2 cellular contexts compared by ENCODE assay signal in the genomic region with DNA sequence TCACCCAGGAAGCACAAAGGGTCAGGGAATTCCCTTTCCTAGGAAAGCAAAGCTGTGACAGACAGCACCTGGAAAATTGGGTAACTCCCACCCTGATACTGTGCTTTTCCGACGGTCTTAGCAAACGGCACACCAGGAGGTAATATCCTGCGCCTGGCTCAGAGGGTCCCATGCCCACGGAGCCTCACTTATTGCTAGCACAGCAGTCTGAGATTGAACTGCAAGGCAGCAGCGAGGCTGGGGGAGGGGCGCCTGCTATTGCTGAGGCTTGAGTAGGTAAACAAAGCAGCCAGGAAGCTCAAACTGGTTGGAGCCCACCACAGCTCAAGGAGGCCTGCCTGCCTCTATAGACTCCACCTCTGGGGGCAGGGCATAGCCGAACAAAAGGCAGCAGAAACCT. TPM values are rescaled to one million over a fixed set of nuclear protein-coding genes. Genes with fewer than 3 reads are reported as not detected.
"Had no signal": no experiment of that assay in that cellular context is flagged by ENCODE, and none has a peak within 500 bp of the region (broad histone marks: within the 10 kb centered on the region; RNA-seq: fewer than 3 reads in every experiment).

No MANE protein-coding gene starts in this region.

RNA-seq across cellular contexts. Expression of a gene that starts 57.0 kb away (rescaled TPM):
- total RNA-seq: OCI-LY7, Right ventricle myocardium inferior had no signal
